ENCODE assay signal across 2 cellular contexts in genomic region chr2:128487650-128488387, GRCh38.
TF ChIP-seq lines count a peak whose summit lies in the region.

No MANE protein-coding gene starts in this region.

TF ChIP-seq in GM23338, 12 proteins besides CTCF, POLR2A, EP300 and RAD21 (continued from another document):
- TF ChIP-seq ZNF462 (CRISPR knock-in tag; IDR thresholded peaks at IDR 0.05) = no peak
- no peak for TF ChIP-seq ZNF114 (CRISPR knock-in tag; IDR thresholded peaks at IDR 0.05)
- no peak for TF ChIP-seq CREB1 (CRISPR knock-in tag; IDR thresholded peaks at IDR 0.05; ENCODE audit: low read depth)
- no peak for TF ChIP-seq JUNB (IDR thresholded peaks at IDR 0.05; ENCODE audit: unreplicated experiment)
- no peak for TF ChIP-seq STAT1 (IDR thresholded peaks at IDR 0.05; ENCODE audit: unreplicated experiment)
- TF ChIP-seq EZH2phosphoT487 (IDR thresholded peaks at IDR 0.05; ENCODE audit: unreplicated experiment) = no peak
- TF ChIP-seq ZNF331 (CRISPR knock-in tag; IDR thresholded peaks at IDR 0.05; ENCODE audit: low read depth) = no peak

TF ChIP-seq in HEK293T, 16 proteins besides CTCF, POLR2A, EP300 and RAD21 (continued from another document):
- TF ChIP-seq PKNOX1 (IDR thresholded peaks at IDR 0.05) (no peak), CTBP1 (IDR thresholded peaks at IDR 0.05; ENCODE audit: borderline replicate concordance) (no peak), FOXK2 (IDR thresholded peaks at IDR 0.05) (no peak)
